Comparison of ENCODE assay signal across 8 cellular contexts in genomic region chr7:30225863-30226361, GRCh38. TPM values are rescaled to one million over a fixed set of nuclear protein-coding genes. Genes with fewer than 3 reads are reported as not detected.
DNase-seq lines count a peak whose midpoint lies in the region; ATAC-seq and TF ChIP-seq lines count a peak whose summit lies in the region.

No MANE protein-coding gene starts in this region.

- TF ChIP-seq CTCF in HCT116 (IDR thresholded peaks at IDR 0.05 in 2 of 3, conservative IDR thresholded peaks at IDR 0.05 in 1 of 3; ENCODE audit: borderline replicate concordance in 1 of 3, insufficient read depth in 1 of 3, low read depth in 2 of 3, low read length in 2 of 3) (no peak), MM.1S (IDR thresholded peaks at IDR 0.05; ENCODE audit: low read length) (no peak)

- H3K4me1 ChIP-seq in HCT116 (ENCODE audit: control insufficient read depth in 1 of 2, insufficient read depth in 2 of 2, low read length in 2 of 2) (peaks cover 15 to 23% of the 10 kb centered on the region in 2 experiments), MM.1S (ENCODE audit: low read length) (peaks cover 16% of the 10 kb centered on the region)

- no peaks in the 10 kb centered on the region for H4K20me1 ChIP-seq in HCT116 (ENCODE audit: insufficient read depth)
- H4K20me1 ChIP-seq in MM.1S (ENCODE audit: insufficient read depth, low read length), result no peaks in the 10 kb centered on the region

- RAD21 ChIA-PET in HCT116 (lab: Charles Lee; ENCODE audit: low non-redundant PET in 1 of 2, low total read pairs in 2 of 2, uncharacterized antibody in 2 of 2, unreplicated experiment in 2 of 2), result interaction anchor here in 1 of 2 experiments (0.6 kb wide), 1 partner anchor 118 kb away, joined by 5 read pairs; no protein-coding TSS in a partner anchor

- H3K4me2 ChIP-seq in HCT116 (ENCODE audit: low read length) (peak overlapping the region; percentile 63), MM.1S (ENCODE audit: low read depth, low read length) (peak overlapping the region; percentile 25; the same call in 1 of the 2 replicates)

- POLR2A ChIA-PET in HCT116 (lab: Charles Lee), result no interaction called here

- CTCF ChIA-PET in HCT116 (lab: Charles Lee), result interaction anchor here (0.7 kb wide), 2 partner anchors 50 to 186 kb away, joined by 3 read pairs; no protein-coding TSS in a partner anchor

- no peak for TF ChIP-seq POLR2A in HCT116 (IDR thresholded peaks at IDR 0.05; ENCODE audit: borderline replicate concordance, extremely low read depth, insufficient read depth, insufficient read length)

- 0 out of 2 replicates have a peak overlapping the region, but pooled peaks have one; percentile 26 for H3K9ac ChIP-seq in HCT116 (ENCODE audit: low read length)
- H3K9ac ChIP-seq in MM.1S (ENCODE audit: low read length), result peak overlapping the region; percentile 27; the same call in 1 of the 2 replicates

- H3K36me3 ChIP-seq in HCT116 (ENCODE audit: control insufficient read depth in 1 of 2, insufficient read depth in 2 of 2, low read length in 2 of 2) (no peaks in the 10 kb centered on the region), MM.1S (replicated peaks; ENCODE audit: insufficient read depth, low read length) (no peaks in the 10 kb centered on the region)

- intact Hi-C loops in HCT116 (cut with micrococcal nuclease), result loop anchor here (1.0 kb wide), 1 partner anchor 187 kb away; no protein-coding TSS in a partner anchor

- H3K27ac ChIP-seq in HCT116 (ENCODE audit: low read depth, low read length) (peak overlapping the region; percentile 26; the same call in 1 of the 2 replicates), MM.1S (ENCODE audit: low read length) (peak overlapping the region; percentile 39; the same call in 1 of the 2 replicates)

- H3K9me3 ChIP-seq in HCT116 (ENCODE audit: control insufficient read depth in 1 of 2, insufficient read depth in 1 of 2, low read depth in 1 of 2, low read length in 2 of 2) (no peaks in the 10 kb centered on the region), MM.1S (replicated peaks; ENCODE audit: insufficient read depth, low read length) (no peaks in the 10 kb centered on the region)

- TF ChIP-seq RAD21 in HCT116 (IDR thresholded peaks at IDR 0.05; ENCODE audit: low read depth), result peak; percentile 23; the same call in 1 of the 2 replicates

- ATAC-seq in GM18499 (IDR thresholded peaks at IDR 0.05; ENCODE audit: insufficient read depth, unreplicated experiment), result peak; percentile 69
- peak; percentile 68 for ATAC-seq in HCT116

- no peaks in the 10 kb centered on the region for H3K27me3 ChIP-seq in HCT116 (ENCODE audit: insufficient read depth, low read length)
- no peaks in the 10 kb centered on the region for H3K27me3 ChIP-seq in MM.1S (replicated peaks; ENCODE audit: insufficient read depth, low read length)

- H3K4me3 ChIP-seq in HCT116 (replicated peaks in 1 of 2; ENCODE audit: low read depth in 1 of 2, low read length in 2 of 2) (no peak overlapping the region; a peak in 1 of 4 replicates), MM.1S (ENCODE audit: low read length) (no peak overlapping the region)

- DNase-seq in HCT116 (ENCODE audit: low read depth, low spot score) (peak; percentile 31), MM.1S (peak; percentile 34), SIG-M5 treated with dmso at 0.1 percent for 504 hours (lab: John Stamatoyannopoulos, UW; ENCODE audit: unreplicated experiment) (peak; percentile 98), fibroblast of peridontal ligament (ENCODE audit: extremely low read depth) (peak; percentile 8), occipital lobe (lab: John Stamatoyannopoulos, UW) (peak; percentile 61)
- DNase-seq in activated CD8-positive, alpha-beta memory T cell treated with anti-CD3 and anti-CD28 coated beads, Interleukin-2, amount 50 U/mL, for 4 hours, result no peak
- no peak for DNase-seq in stimulated activated CD4-positive, alpha-beta T cell treated with anti-CD3 and anti-CD28 coated beads, Interleukin-2, amount 100 ng/mL, for 48 hours

- no TSS peak for BruUV-seq in HCT116 (replicated peaks; lab: Mats Ljungman, UMichigan)

- no peaks in the 10 kb centered on the region for H3K9me2 ChIP-seq in HCT116 (ENCODE audit: insufficient read depth)
- H3K9me2 ChIP-seq in MM.1S (replicated peaks; ENCODE audit: insufficient read depth, low read length), result no peaks in the 10 kb centered on the region

- H3F3A ChIP-seq in MM.1S (ENCODE audit: insufficient read depth, low read length), result peaks cover 13% of the 10 kb centered on the region; the same call in 1 of the 2 replicates

- H3K79me2 ChIP-seq in HCT116 (ENCODE audit: insufficient read depth, low read length), result no peaks in the 10 kb centered on the region
- no peaks in the 10 kb centered on the region for H3K79me2 ChIP-seq in MM.1S (ENCODE audit: low read length)

- H2AFZ ChIP-seq in HCT116 (ENCODE audit: low read depth, low read length, poor library complexity, severe bottlenecking) (peak overlapping the region; percentile 99), MM.1S (ENCODE audit: low read length) (peak overlapping the region; percentile 30; the same call in 1 of the 2 replicates)

TF ChIP-seq in HCT116, 20 proteins besides CTCF, POLR2A, EP300 and RAD21 (continues in another document):
- TF ChIP-seq SRF (IDR thresholded peaks at IDR 0.05; ENCODE audit: low read depth), result peak; percentile 53; the same call in 1 of the 2 replicates
- TF ChIP-seq ZBTB33 (IDR thresholded peaks at IDR 0.05; ENCODE audit: extremely low read depth, insufficient replicate concordance, low read length), result no peak
- TF ChIP-seq POLR2AphosphoS5 (IDR thresholded peaks at IDR 0.05; ENCODE audit: low read depth, low read length), result peak; percentile 29; the same call in 1 of the 2 replicates
- TF ChIP-seq ELF1 (IDR thresholded peaks at IDR 0.05; ENCODE audit: borderline replicate concordance, low read depth), result peak; percentile 28; the same call in 1 of the 2 replicates
- TF ChIP-seq EGR1 (IDR thresholded peaks at IDR 0.05; ENCODE audit: low read depth), result no peak
- no peak for TF ChIP-seq EZH2 (IDR thresholded peaks at IDR 0.05)
- TF ChIP-seq, protein P1, sequence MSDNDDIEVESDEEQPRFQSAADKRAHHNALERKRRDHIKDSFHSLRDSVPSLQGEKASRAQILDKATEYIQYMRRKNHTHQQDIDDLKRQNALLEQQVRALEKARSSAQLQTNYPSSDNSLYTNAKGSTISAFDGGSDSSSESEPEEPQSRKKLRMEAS (IDR thresholded peaks at IDR 0.05), result peak; percentile 57
- TF ChIP-seq FOSL1 (IDR thresholded peaks at IDR 0.05; ENCODE audit: low read depth), result peak; percentile 76
- TF ChIP-seq SP1 (IDR thresholded peaks at IDR 0.05; ENCODE audit: low read depth), result peak; percentile 71; the same call in 1 of the 2 replicates
- peak; percentile 51; the same call in 1 of the 2 replicates for TF ChIP-seq SIN3A (IDR thresholded peaks at IDR 0.05; ENCODE audit: low read depth)
- TF ChIP-seq, protein P2, sequence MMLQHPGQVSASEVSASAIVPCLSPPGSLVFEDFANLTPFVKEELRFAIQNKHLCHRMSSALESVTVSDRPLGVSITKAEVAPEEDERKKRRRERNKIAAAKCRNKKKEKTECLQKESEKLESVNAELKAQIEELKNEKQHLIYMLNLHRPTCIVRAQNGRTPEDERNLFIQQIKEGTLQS (IDR thresholded peaks at IDR 0.05), result no peak
- no peak for TF ChIP-seq ZNF274 (IDR thresholded peaks at IDR 0.05; ENCODE audit: low read depth, low read length)
- TF ChIP-seq EZH2phosphoT487 (IDR thresholded peaks at IDR 0.05; ENCODE audit: borderline replicate concordance), result no peak
- TF ChIP-seq YY1 (IDR thresholded peaks at IDR 0.05; ENCODE audit: extremely low read depth, insufficient replicate concordance, low read depth, low read length), result no peak
- peak; percentile 86; the same call in 1 of the 2 replicates for TF ChIP-seq CBX3 (IDR thresholded peaks at IDR 0.05; ENCODE audit: low read depth)
- TF ChIP-seq TCF7L2 (IDR thresholded peaks at IDR 0.05; ENCODE audit: borderline replicate concordance, extremely low read depth, insufficient read depth, insufficient read length), result no peak
- 0 out of 2 replicates have a peak, but pooled peaks have one; percentile 41 for TF ChIP-seq CEBPB (IDR thresholded peaks at IDR 0.05; ENCODE audit: low read depth)
- TF ChIP-seq JUND (IDR thresholded peaks at IDR 0.05), result peak; percentile 62; the same call in 1 of the 2 replicates

RNA-seq across cellular contexts. Expression of gene ZNRF2, which starts 58.5 kb away (rescaled TPM):
- total RNA-seq in HCT116 (2021; ENCODE audit: unreplicated experiment), result 10.2 TPM
- polyA plus RNA-seq in HCT116 (2012), result 1.8 and 2.0 TPM in 2 replicates
- total RNA-seq in occipital lobe, result 76.6 TPM

Comparison
In these comparisons a context has a peak if more than half of its experiments do, and no peak if none do; other contexts are left out.
1. DNase-seq: peak in HCT116 (single experiment), MM.1S (single experiment), SIG-M5 treated with dmso at 0.1 percent for 504 hours (single experiment), fibroblast of peridontal ligament (single experiment) and occipital lobe (single experiment); none in activated CD8-positive, alpha-beta memory T cell treated with anti-CD3 and anti-CD28 coated beads, Interleukin-2, amount 50 U/mL, for 4 hours (single experiment) and stimulated activated CD4-positive, alpha-beta T cell treated with anti-CD3 and anti-CD28 coated beads, Interleukin-2, amount 100 ng/mL, for 48 hours (0 of 2).